In genomic region chr5:54366707-54367106, GRCh38 we compare ENCODE assay signal across 33 cellular contexts.
"Had no signal": no experiment of that assay in that cellular context is flagged by ENCODE, and none has a peak within 500 bp of the region (broad histone marks: within the 10 kb centered on the region; RNA-seq: fewer than 3 reads in every experiment).

No MANE protein-coding gene starts in this region.

- H3K36me3 ChIP-seq: ascending aorta, cardiac muscle cell, WERI-Rb-1 had no signal

- H3K27me3 ChIP-seq: ascending aorta, cardiac muscle cell had no signal

- ATAC-seq: activated CD4-positive, alpha-beta T cell treated with anti-CD3 and anti-CD28 coated beads for 36 hours; activated CD4-positive, CD25-positive, alpha-beta regulatory T cell treated with anti-CD3 and anti-CD28 coated beads, Interleukin-2, amount 50 U/mL, for 24 hours; activated CD8-positive, alpha-beta memory T cell treated with anti-CD3 and anti-CD28 coated beads, Interleukin-2, amount 10 ng/mL, durations not matched to agents 7 days and 5 days; activated CD8-positive, alpha-beta T cell treated with anti-CD3 and anti-CD28 coated beads, Interleukin-2, amount 10 ng/mL, durations not matched to agents 7 days and 5 days; activated naive CD8-positive, alpha-beta T cell treated with anti-CD3 and anti-CD28 coated beads, Interleukin-2, amount 50 U/mL, for 24 hours; WTC11 had no signal

- H3K4me1 ChIP-seq: ascending aorta had no signal

- DNase-seq: activated CD4-positive, alpha-beta memory T cell treated with anti-CD3 and anti-CD28 coated beads, Interleukin-2, amount 10 ng/mL, durations not matched to agents 7 days and 5 days; activated CD4-positive, alpha-beta T cell treated with anti-CD3 and anti-CD28 coated beads for 1 hour; activated CD4-positive, alpha-beta T cell treated with anti-CD3 and anti-CD28 coated beads for 36 hours; activated CD4-positive, alpha-beta T cell treated with anti-CD3 and anti-CD28 coated beads for 48 hours; activated CD4-positive, alpha-beta T cell treated with anti-CD3 and anti-CD28 coated beads, Interleukin-2, amount 10 ng/mL, durations not matched to agents 7 days and 5 days; activated CD4-positive, alpha-beta T cell treated with anti-CD3 and anti-CD28 coated beads, Interleukin-2, amount 50 U/mL, for 48 hours; activated CD4-positive, CD25-positive, alpha-beta regulatory T cell; activated CD8-positive, alpha-beta memory T cell treated with anti-CD3 and anti-CD28 coated beads for 24 hours; activated CD8-positive, alpha-beta memory T cell treated with anti-CD3 and anti-CD28 coated beads, Interleukin-2, amount 10 ng/mL, durations not matched to agents 7 days and 5 days; activated CD8-positive, alpha-beta memory T cell treated with anti-CD3 and anti-CD28 coated beads, Interleukin-2, amount 50 U/mL, for 48 hours; activated CD8-positive, alpha-beta T cell treated with anti-CD3 and anti-CD28 coated beads, Interleukin-2, amount 10 ng/mL, durations not matched to agents 7 days and 5 days; activated effector memory CD4-positive, alpha-beta T cell treated with Interleukin-2 at 50 U/mL for 16 hours; activated gamma-delta T cell; activated naive CD4-positive, alpha-beta T cell treated with anti-CD3 and anti-CD28 coated beads, Interleukin-2, amount 10 ng/mL, durations not matched to agents 7 days and 5 days; activated naive CD4-positive, alpha-beta T cell treated with Interleukin-2 at 50 U/mL for 16 hours; activated naive CD8-positive, alpha-beta T cell treated with anti-CD3 and anti-CD28 coated beads, Interleukin-2, amount 10 ng/mL, durations not matched to agents 7 days and 5 days; activated naive CD8-positive, alpha-beta T cell treated with anti-CD3 and anti-CD28 coated beads, Interleukin-2, amount 50 U/mL, for 24 hours; activated T-cell treated with anti-CD3 and anti-CD28 coated beads, Interleukin-2, amount 50 U/mL, for 24 hours; activated T-cell treated with anti-CD3 and anti-CD28 coated beads, Interleukin-2, amount 50 U/mL, for 48 hours; amygdala; anterior cingulate cortex; caudate nucleus; cerebellar nuclear complex; T-helper 1 cell; T-helper 2 cell; T-helper 9 cell; WERI-Rb-1 had no signal

- FAIRE-seq: bronchial epithelial cell, TTC549 had no signal

- H3K9me3 ChIP-seq: ascending aorta had no signal

- H3K27ac ChIP-seq: ascending aorta, cardiac muscle cell, WERI-Rb-1 had no signal

- H3K4me3 ChIP-seq: ascending aorta, cardiac muscle cell had no signal
